In genomic region chrX:131626681-131627296, GRCh38 we compare ENCODE assay signal across 17 cellular contexts.
DNase-seq lines count a peak whose midpoint lies in the region; ATAC-seq and TF ChIP-seq lines count a peak whose summit lies in the region.
"Had no signal": no experiment of that assay in that cellular context is flagged by ENCODE, and none has a peak within 500 bp of the region (broad histone marks: within the 10 kb centered on the region; RNA-seq: fewer than 3 reads in every experiment).

No MANE protein-coding gene starts in this region.

- H3K4me1 Mint-ChIP-seq in naive thymus-derived CD4-positive, alpha-beta T cell, result no peaks in the 10 kb centered on the region
- H3K4me1 Mint-ChIP-seq: CD4-positive, alpha-beta memory T cell had no signal

- no peaks in the 10 kb centered on the region for H3K27me3 ChIP-seq in naive thymus-derived CD4-positive, alpha-beta T cell (ENCODE audit: control insufficient read depth in 2 of 2, insufficient read depth in 2 of 2, low read length in 2 of 2)

- no peaks in the 10 kb centered on the region for H3K36me3 Mint-ChIP-seq in naive thymus-derived CD4-positive, alpha-beta T cell
- H3K36me3 Mint-ChIP-seq: CD4-positive, alpha-beta memory T cell had no signal

- intact Hi-C loops in naive thymus-derived CD4-positive, alpha-beta T cell (cut with micrococcal nuclease), result no loop called here

- H3K36me3 ChIP-seq in naive thymus-derived CD4-positive, alpha-beta T cell (ENCODE audit: control insufficient read depth in 2 of 3, insufficient read depth in 3 of 3, low read length in 3 of 3), result no peaks in the 10 kb centered on the region
- H3K36me3 ChIP-seq: left ventricle myocardium inferior had no signal

- ATAC-seq in SK-N-SH treated with all-trans-retinoic acid at 6 μM for 48 hours, result peak; percentile 69
- no peak for ATAC-seq in HG03097 (IDR thresholded peaks at IDR 0.05; ENCODE audit: low FRiP score, unreplicated experiment)
- no peak for ATAC-seq in naive thymus-derived CD4-positive, alpha-beta T cell

- H3K27me3 Mint-ChIP-seq in naive thymus-derived CD4-positive, alpha-beta T cell, result peaks cover 12 to 26% (median 16%) of the 10 kb centered on the region in 5 donors

- no peak overlapping the region for H3K4me3 Mint-ChIP-seq in naive thymus-derived CD4-positive, alpha-beta T cell
- H3K4me3 Mint-ChIP-seq: CD4-positive, alpha-beta memory T cell had no signal

- no peaks in the 10 kb centered on the region for H3K9me3 Mint-ChIP-seq in naive thymus-derived CD4-positive, alpha-beta T cell
- H3K9me3 Mint-ChIP-seq: CD4-positive, alpha-beta memory T cell had no signal

- CTCF ChIA-PET in naive thymus-derived CD4-positive, alpha-beta T cell (lab: Charles Lee), result no interaction called here

- H3K27ac ChIP-seq in naive thymus-derived CD4-positive, alpha-beta T cell (ENCODE audit: low read depth, low read length), result no peak overlapping the region
- H3K27ac ChIP-seq: left ventricle myocardium inferior, SK-N-MC had no signal

- H3K4me1 ChIP-seq in naive thymus-derived CD4-positive, alpha-beta T cell (ENCODE audit: control insufficient read depth in 2 of 2, insufficient read depth in 2 of 2, low read length in 2 of 2), result no peaks in the 10 kb centered on the region
- H3K4me1 ChIP-seq: left ventricle myocardium inferior had no signal

- H3K9me3 ChIP-seq in naive thymus-derived CD4-positive, alpha-beta T cell (ENCODE audit: control insufficient read depth in 2 of 3, low read length in 3 of 3), result no peaks in the 10 kb centered on the region
- H3K9me3 ChIP-seq: left ventricle myocardium inferior had no signal

- no peak overlapping the region for H3K27ac Mint-ChIP-seq in naive thymus-derived CD4-positive, alpha-beta T cell
- H3K27ac Mint-ChIP-seq: CD4-positive, alpha-beta memory T cell had no signal

- H3K4me3 ChIP-seq in naive thymus-derived CD4-positive, alpha-beta T cell (ENCODE audit: low read length), result no peak overlapping the region
- H3K4me3 ChIP-seq: left ventricle myocardium inferior, SK-N-MC had no signal

- POLR2A ChIA-PET in naive thymus-derived CD4-positive, alpha-beta T cell (lab: Charles Lee), result no interaction called here

- DNase-seq in Ammon's horn (ENCODE audit: low spot score) (peak; percentile 4), HT-29 (ENCODE audit: low spot score) (peak; percentile 55), iPS-NIHi7 (ENCODE audit: extremely low spot score) (peak; percentile 49), DMS153 treated with DMSO at 0.1 percent for 48 hours (lab: John Stamatoyannopoulos, UW; ENCODE audit: unreplicated experiment) (no peak), mesenteric fat pad (ENCODE audit: low spot score) (no peak)
- DNase-seq in naive thymus-derived CD4-positive, alpha-beta T cell, result no peak
- DNase-seq: activated CD4-positive, alpha-beta T cell treated with anti-CD3 and anti-CD28 coated beads, Interleukin-2, amount 50 U/mL, for 1 hour; activated naive CD4-positive, alpha-beta T cell treated with Interleukin-2 at 50 U/mL for 16 hours; CD4-positive, alpha-beta memory T cell; left ventricle myocardium inferior; NCI-H446 treated with DMSO at 0.1 percent for 48 hours; posterior cingulate gyrus; stimulated activated CD4-positive, alpha-beta T cell treated with anti-CD3 and anti-CD28 coated beads, Interleukin-2, amount 100 ng/mL, for 48 hours; stimulated activated naive CD4-positive, alpha-beta T cell treated with Interleukin-2 at 50 U/mL for 16 hours had no signal

TF ChIP-seq in SK-N-SH treated with all-trans-retinoic acid at 6 μM for 48 hours, 23 proteins besides CTCF, POLR2A, EP300 and RAD21:
- no peak for TF ChIP-seq TSHZ2 (CRISPR knock-in tag; IDR thresholded peaks at IDR 0.05)
- TF ChIP-seq ZNF70 (CRISPR knock-in tag; IDR thresholded peaks at IDR 0.05), result no peak
- TF ChIP-seq TOX (CRISPR knock-in tag; IDR thresholded peaks at IDR 0.05; ENCODE audit: borderline replicate concordance), result no peak
- TF ChIP-seq ZNF565 (CRISPR knock-in tag; conservative IDR thresholded peaks at IDR 0.05; ENCODE audit: low read depth), result no peak
- no peak for TF ChIP-seq ZC3H10 (CRISPR knock-in tag; IDR thresholded peaks at IDR 0.05)
- TF ChIP-seq BACH2 (CRISPR knock-in tag; IDR thresholded peaks at IDR 0.05; ENCODE audit: borderline replicate concordance), result no peak
- TF ChIP-seq ARNTL (CRISPR knock-in tag; IDR thresholded peaks at IDR 0.05; ENCODE audit: borderline replicate concordance, low read depth), result no peak
- TF ChIP-seq ZFP30 (CRISPR knock-in tag; IDR thresholded peaks at IDR 0.05), result no peak
- TF ChIP-seq CSRNP3 (CRISPR knock-in tag; IDR thresholded peaks at IDR 0.05), result no peak
- TF ChIP-seq ESRRG (CRISPR knock-in tag; IDR thresholded peaks at IDR 0.05), result no peak

Comparison
In these comparisons a context has a peak if more than half of its experiments do, and no peak if none do; other contexts are left out.
1. DNase-seq: peak in Ammon's horn (single experiment), HT-29 (single experiment) and iPS-NIHi7 (single experiment); none in DMS153 treated with DMSO at 0.1 percent for 48 hours (single experiment), mesenteric fat pad (single experiment) and naive thymus-derived CD4-positive, alpha-beta T cell (0 of 9).